In genomic region chr9:99128133-99128406, GRCh38 we compare ENCODE assay signal across 11 cellular contexts. TPM values are rescaled to one million over a fixed set of nuclear protein-coding genes. Genes with fewer than 3 reads are reported as not detected.
A peak's percentile ranks its signal among the peaks of the same experiment; 100 is the strongest.
DNase-seq lines count a peak whose midpoint lies in the region; ATAC-seq and TF ChIP-seq lines count a peak whose summit lies in the region.
"Had no signal": no experiment of that assay in that cellular context is flagged by ENCODE, and none has a peak within 500 bp of the region (broad histone marks: within the 10 kb centered on the region; RNA-seq: fewer than 3 reads in every experiment).

No MANE protein-coding gene starts in this region.

- no peaks in the 10 kb centered on the region for H3K36me3 ChIP-seq in smooth muscle cell (ENCODE audit: low read depth)

- H2AFZ ChIP-seq in smooth muscle cell (ENCODE audit: low read depth): no peak overlapping the region

- H3K4me3 Mint-ChIP-seq in activated T-cell treated with anti-CD3 and anti-CD28 coated beads, Interleukin-2, amount 50 U/mL, for 24 hours: no peak overlapping the region
- H3K4me3 Mint-ChIP-seq in activated naive CD8-positive, alpha-beta T cell: peak overlapping the region; percentile 46

- H3K9me3 Mint-ChIP-seq in activated T-cell treated with anti-CD3 and anti-CD28 coated beads, Interleukin-2, amount 50 U/mL, for 24 hours: no peaks in the 10 kb centered on the region
- no peaks in the 10 kb centered on the region for H3K9me3 Mint-ChIP-seq in activated naive CD8-positive, alpha-beta T cell (ENCODE audit: low read depth)

- ATAC-seq in HG02885 (IDR thresholded peaks at IDR 0.05; ENCODE audit: poor library complexity, unreplicated experiment) (peak; percentile 26), HG02870 (IDR thresholded peaks at IDR 0.05; ENCODE audit: unreplicated experiment) (no peak)
- ATAC-seq: mucosa of descending colon had no signal

- H3K79me2 ChIP-seq in smooth muscle cell (ENCODE audit: low read depth): peaks cover 100% of the 10 kb centered on the region

- no peak for TF ChIP-seq CTCF in smooth muscle cell (IDR thresholded peaks at IDR 0.05; ENCODE audit: borderline replicate concordance, insufficient read depth, poor library complexity, severe bottlenecking)

- peaks cover 88% of the 10 kb centered on the region for H3K4me1 Mint-ChIP-seq in activated T-cell treated with anti-CD3 and anti-CD28 coated beads, Interleukin-2, amount 50 U/mL, for 24 hours (ENCODE audit: low read depth)
- H3K4me1 Mint-ChIP-seq in activated naive CD8-positive, alpha-beta T cell (ENCODE audit: low read depth): peaks cover 89% of the 10 kb centered on the region

- H3K4me3 ChIP-seq in smooth muscle cell: no peak overlapping the region
- H3K4me3 ChIP-seq: mucosa of descending colon had no signal

- H3K9ac ChIP-seq in smooth muscle cell (ENCODE audit: low read depth): no peak overlapping the region

- WGBS in smooth muscle cell (ENCODE audit: low lambda C conversion rate): 58% methylated on average over 1 of the region's 1 CpG

- DNase-seq in activated T-cell treated with anti-CD3 and anti-CD28 coated beads, Interleukin-2, amount 50 U/mL, for 24 hours: no peak
- no peak for DNase-seq in activated T-cell treated with anti-CD3 and anti-CD28 coated beads for 4 hours
- no peak for DNase-seq in smooth muscle cell (lab: John Stamatoyannopoulos, UW; ENCODE audit: unreplicated experiment)
- DNase-seq in iPS-NIHi11 (ENCODE audit: low spot score): no peak
- DNase-seq in NCI-H82 (lab: John Stamatoyannopoulos, UW): no peak
- DNase-seq: ACHN, mucosa of descending colon, NCI-H1048 had no signal

- H3K4me2 ChIP-seq in smooth muscle cell: no peak overlapping the region

- peaks cover 12% of the 10 kb centered on the region for H3F3A ChIP-seq in smooth muscle cell (ENCODE audit: low read depth)

- H3K27ac Mint-ChIP-seq in activated T-cell treated with anti-CD3 and anti-CD28 coated beads, Interleukin-2, amount 50 U/mL, for 24 hours: peak overlapping the region; percentile 80
- H3K27ac Mint-ChIP-seq in activated naive CD8-positive, alpha-beta T cell: peak overlapping the region; percentile 75

- H3K9me3 ChIP-seq in smooth muscle cell (replicated peaks; ENCODE audit: low read depth): no peaks in the 10 kb centered on the region
- H3K9me3 ChIP-seq: mucosa of descending colon had no signal

- H3K4me1 ChIP-seq in smooth muscle cell (ENCODE audit: low read depth): peaks cover 6% of the 10 kb centered on the region

- peak overlapping the region; percentile 58 for H3K27ac ChIP-seq in smooth muscle cell (ENCODE audit: low read depth)

- H3K27me3 Mint-ChIP-seq in activated T-cell treated with anti-CD3 and anti-CD28 coated beads, Interleukin-2, amount 50 U/mL, for 24 hours: no peaks in the 10 kb centered on the region
- H3K27me3 Mint-ChIP-seq in activated naive CD8-positive, alpha-beta T cell: no peaks in the 10 kb centered on the region

- peaks cover 100% of the 10 kb centered on the region for H4K20me1 ChIP-seq in smooth muscle cell (ENCODE audit: low read depth)

- H3K27me3 ChIP-seq in smooth muscle cell (ENCODE audit: low read depth): no peaks in the 10 kb centered on the region

- peaks cover 41% of the 10 kb centered on the region for H3K36me3 Mint-ChIP-seq in activated T-cell treated with anti-CD3 and anti-CD28 coated beads, Interleukin-2, amount 50 U/mL, for 24 hours (ENCODE audit: low read depth)
- peaks cover 7% of the 10 kb centered on the region for H3K36me3 Mint-ChIP-seq in activated naive CD8-positive, alpha-beta T cell

RNA-seq across cellular contexts. Expression of gene TGFBR1, which starts 23.2 kb away (rescaled TPM):
- total RNA-seq in smooth muscle cell: 240 and 267 TPM in 2 replicates
- 77.0 and 87.8 TPM in 2 replicates for polyA plus RNA-seq in smooth muscle cell
